In genomic region chr6:141164042-141164748, GRCh38 we compare ENCODE assay signal across 12 cellular contexts.
DNase-seq lines count a peak whose midpoint lies in the region; ATAC-seq and TF ChIP-seq lines count a peak whose summit lies in the region.
"Had no signal": no experiment of that assay in that cellular context is flagged by ENCODE, and none has a peak within 500 bp of the region (broad histone marks: within the 10 kb centered on the region; RNA-seq: fewer than 3 reads in every experiment).

No MANE protein-coding gene starts in this region.

- WGBS in right lobe of liver (ENCODE audit: insufficient coverage, low coverage, low lambda C conversion rate, missing lambda C conversion rate), result 20% methylated on average over 4 of the region's 4 CpGs

- no peak for TF ChIP-seq POLR2A in erythroblast (IDR thresholded peaks at IDR 0.05; ENCODE audit: low read length)
- TF ChIP-seq POLR2A in right lobe of liver (IDR thresholded peaks at IDR 0.05), result no peak

- no peak overlapping the region for H3K4me3 Mint-ChIP-seq in activated T-helper 17 cell treated with anti-CD3 and anti-CD28 coated beads, Interleukin-2, amount 50 U/mL, for 72 hours
- no peak overlapping the region for H3K4me3 Mint-ChIP-seq in activated naive CD4-positive, alpha-beta T cell treated with anti-CD3 and anti-CD28 coated beads, Interleukin-2, amount 10 ng/mL, durations not matched to agents 7 days and 5 days
- H3K4me3 Mint-ChIP-seq: activated naive CD8-positive, alpha-beta T cell treated with anti-CD3 and anti-CD28 coated beads, Interleukin-2, amount 10 ng/mL, durations not matched to agents 7 days and 5 days had no signal

- DNase-seq in COLO668 (lab: John Stamatoyannopoulos, UW; ENCODE audit: unreplicated experiment) (peak; percentile 16), NCI-H2171 (lab: John Stamatoyannopoulos, UW) (peak; percentile 45), erythroblast (lab: John Stamatoyannopoulos, UW) (peak; percentile 71 to 80), right lobe of liver (no peak), NCI-H69 (lab: John Stamatoyannopoulos, UW) (no peak)
- no peak for DNase-seq in activated naive CD4-positive, alpha-beta T cell treated with anti-CD3 and anti-CD28 coated beads, Interleukin-2, amount 10 ng/mL, durations not matched to agents 7 days and 5 days
- DNase-seq: activated CD4-positive, alpha-beta T cell treated with anti-CD3 and anti-CD28 coated beads for 4 hours; activated naive CD8-positive, alpha-beta T cell treated with anti-CD3 and anti-CD28 coated beads, Interleukin-2, amount 10 ng/mL, durations not matched to agents 7 days and 5 days; activated T-cell treated with anti-CD3 and anti-CD28 coated beads, Interleukin-2, amount 50 U/mL, for 1 hour; posterior cingulate gyrus had no signal

- no peak overlapping the region for H3K4me3 ChIP-seq in right lobe of liver

- H3K4me1 ChIP-seq in right lobe of liver, result peaks cover 0 to 25% (median 0%) of the 10 kb centered on the region in 4 donors

- H3K27me3 ChIP-seq in right lobe of liver, result no peaks in the 10 kb centered on the region

- H3K9me3 Mint-ChIP-seq in activated T-helper 17 cell treated with anti-CD3 and anti-CD28 coated beads, Interleukin-2, amount 50 U/mL, for 72 hours, result no peaks in the 10 kb centered on the region
- H3K9me3 Mint-ChIP-seq in activated naive CD4-positive, alpha-beta T cell treated with anti-CD3 and anti-CD28 coated beads, Interleukin-2, amount 10 ng/mL, durations not matched to agents 7 days and 5 days, result no peaks in the 10 kb centered on the region
- H3K9me3 Mint-ChIP-seq: activated naive CD8-positive, alpha-beta T cell treated with anti-CD3 and anti-CD28 coated beads, Interleukin-2, amount 10 ng/mL, durations not matched to agents 7 days and 5 days had no signal

- intact Hi-C loops in right lobe of liver (cut with DNase I), result no loop called here

- peak; percentile 68 to 87 (median 77) for ATAC-seq in right lobe of liver
- ATAC-seq in activated T-helper 17 cell treated with anti-CD3 and anti-CD28 coated beads, Interleukin-2, amount 50 U/mL, for 72 hours (replicated peaks), result no peak
- ATAC-seq in GM19324 (IDR thresholded peaks at IDR 0.05; ENCODE audit: low FRiP score, unreplicated experiment), result no peak

- no peaks in the 10 kb centered on the region for H3K9me3 ChIP-seq in right lobe of liver

- no peak for TF ChIP-seq CTCF in right lobe of liver (IDR thresholded peaks at IDR 0.05)

- no peaks in the 10 kb centered on the region for H3K36me3 Mint-ChIP-seq in activated T-helper 17 cell treated with anti-CD3 and anti-CD28 coated beads, Interleukin-2, amount 50 U/mL, for 72 hours (ENCODE audit: low read depth)
- no peaks in the 10 kb centered on the region for H3K36me3 Mint-ChIP-seq in activated naive CD4-positive, alpha-beta T cell treated with anti-CD3 and anti-CD28 coated beads, Interleukin-2, amount 10 ng/mL, durations not matched to agents 7 days and 5 days
- H3K36me3 Mint-ChIP-seq: activated naive CD8-positive, alpha-beta T cell treated with anti-CD3 and anti-CD28 coated beads, Interleukin-2, amount 10 ng/mL, durations not matched to agents 7 days and 5 days had no signal

- CTCF ChIA-PET in activated naive CD4-positive, alpha-beta T cell treated with anti-CD3 and anti-CD28 coated beads, Interleukin-2, amount 10 ng/mL, durations not matched to agents 7 days and 5 days (lab: Charles Lee), result interaction anchor here (1.0 kb wide), 1 partner anchor 87 kb away, joined by 3 read pairs; no protein-coding TSS in a partner anchor

- H3K27me3 Mint-ChIP-seq in activated T-helper 17 cell treated with anti-CD3 and anti-CD28 coated beads, Interleukin-2, amount 50 U/mL, for 72 hours, result peaks cover 4% of the 10 kb centered on the region
- no peaks in the 10 kb centered on the region for H3K27me3 Mint-ChIP-seq in activated naive CD4-positive, alpha-beta T cell treated with anti-CD3 and anti-CD28 coated beads, Interleukin-2, amount 10 ng/mL, durations not matched to agents 7 days and 5 days

- peak overlapping the region in 2 of 3 donors; percentile 29 to 33 for H3K27ac ChIP-seq in right lobe of liver

- no peaks in the 10 kb centered on the region for H3K4me1 Mint-ChIP-seq in activated T-helper 17 cell treated with anti-CD3 and anti-CD28 coated beads, Interleukin-2, amount 50 U/mL, for 72 hours
- H3K4me1 Mint-ChIP-seq in activated naive CD4-positive, alpha-beta T cell treated with anti-CD3 and anti-CD28 coated beads, Interleukin-2, amount 10 ng/mL, durations not matched to agents 7 days and 5 days, result no peaks in the 10 kb centered on the region
- H3K4me1 Mint-ChIP-seq: activated naive CD8-positive, alpha-beta T cell treated with anti-CD3 and anti-CD28 coated beads, Interleukin-2, amount 10 ng/mL, durations not matched to agents 7 days and 5 days had no signal

- no peaks in the 10 kb centered on the region for H3K36me3 ChIP-seq in right lobe of liver

- no peak overlapping the region for H3K27ac Mint-ChIP-seq in activated T-helper 17 cell treated with anti-CD3 and anti-CD28 coated beads, Interleukin-2, amount 50 U/mL, for 72 hours
- H3K27ac Mint-ChIP-seq in activated naive CD4-positive, alpha-beta T cell treated with anti-CD3 and anti-CD28 coated beads, Interleukin-2, amount 10 ng/mL, durations not matched to agents 7 days and 5 days, result no peak overlapping the region
- H3K27ac Mint-ChIP-seq: activated naive CD8-positive, alpha-beta T cell treated with anti-CD3 and anti-CD28 coated beads, Interleukin-2, amount 10 ng/mL, durations not matched to agents 7 days and 5 days had no signal

Comparison
In these comparisons a context has a peak if more than half of its experiments do, and no peak if none do; other contexts are left out.
1. DNase-seq: peak in COLO668 (single experiment), NCI-H2171 (single experiment) and erythroblast (2 of 2); none in right lobe of liver (0 of 3), activated naive CD4-positive, alpha-beta T cell treated with anti-CD3 and anti-CD28 coated beads, Interleukin-2, amount 10 ng/mL, durations not matched to agents 7 days and 5 days (single experiment) and NCI-H69 (single experiment).
2. ATAC-seq: peak in right lobe of liver (4 of 4); none in activated T-helper 17 cell treated with anti-CD3 and anti-CD28 coated beads, Interleukin-2, amount 50 U/mL, for 72 hours (single experiment) and GM19324 (single experiment).